Comparison of ENCODE assay signal across 24 cellular contexts in genomic region chr6:167846997-167847606, GRCh38. TPM values are rescaled to one million over a fixed set of nuclear protein-coding genes. Genes with fewer than 3 reads are reported as not detected.
DNase-seq lines count a peak whose midpoint lies in the region; ATAC-seq, FAIRE-seq and TF ChIP-seq lines count a peak whose summit lies in the region.
"Had no signal": no experiment of that assay in that cellular context is flagged by ENCODE, and none has a peak within 500 bp of the region (broad histone marks: within the 10 kb centered on the region; RNA-seq: fewer than 3 reads in every experiment).

No MANE protein-coding gene starts in this region.

- FAIRE-seq in K562 (lab: Jason Lieb, UNC) = peak; percentile 82

- H3K9me3 ChIP-seq in K562 (replicated peaks; ENCODE audit: control insufficient read depth, insufficient read depth, low read depth, low read length) = no peaks in the 10 kb centered on the region
- H3K9me3 ChIP-seq: BE2C, gastroesophageal sphincter, upper lobe of right lung had no signal

- CTCF ChIA-PET in K562 (lab: Yijun Ruan, JAX; ENCODE audit: low intra/inter-chr PET ratio) = no interaction called here

- peak overlapping the region; percentile 9; the same call in 1 of the 2 replicates for H3K4me2 ChIP-seq in K562 (ENCODE audit: insufficient read depth, low read length)

- no TSS peak for BruUV-seq in K562 (replicated peaks; lab: Mats Ljungman, UMichigan)

- H3K4me3 ChIP-seq in K562 = no peak overlapping the region
- H3K4me3 ChIP-seq: dorsolateral prefrontal cortex, gastroesophageal sphincter, upper lobe of right lung had no signal

- H3K9me3 Mint-ChIP-seq in nephron progenitor cell = no peaks in the 10 kb centered on the region
- H3K9me3 Mint-ChIP-seq: activated CD4-positive, alpha-beta T cell treated with anti-CD3 and anti-CD28 coated beads, Interleukin-2, amount 10 ng/mL, durations not matched to agents 24 days and 14 days; activated naive CD8-positive, alpha-beta T cell treated with anti-CD3 and anti-CD28 coated beads, Interleukin-2, amount 50 U/mL, for 24 hours; natural killer cell had no signal

- intact Hi-C loops in K562 (cut with micrococcal nuclease) = no loop called here

- TF ChIP-seq CTCF in K562 (IDR thresholded peaks at IDR 0.05 in 2 of 3, conservative IDR thresholded peaks at IDR 0.05 in 1 of 3; ENCODE audit: insufficient read depth in 2 of 3, low read depth in 1 of 3, low read length in 3 of 3) (no peak), nephron progenitor cell (IDR thresholded peaks at IDR 0.05) (no peak), GM13976 (IDR thresholded peaks at IDR 0.05; ENCODE audit: borderline replicate concordance, control extremely low read depth, extremely low read depth, insufficient read depth, missing control alignments) (no peak)

- no peak for TF ChIP-seq POLR2A in K562 (conservative IDR thresholded peaks at IDR 0.05)

- H3K4me1 ChIP-seq in K562 (replicated peaks in 1 of 2; ENCODE audit: control insufficient read depth in 2 of 2, insufficient read depth in 2 of 2, low read length in 2 of 2) = peaks cover 14 to 79% of the 10 kb centered on the region in 2 experiments

- no peaks in the 10 kb centered on the region for H3K36me3 Mint-ChIP-seq in nephron progenitor cell (ENCODE audit: low read depth)
- H3K36me3 Mint-ChIP-seq: natural killer cell had no signal

- H3K4me3 Mint-ChIP-seq in nephron progenitor cell = no peak overlapping the region
- H3K4me3 Mint-ChIP-seq: activated CD4-positive, alpha-beta T cell treated with anti-CD3 and anti-CD28 coated beads, Interleukin-2, amount 10 ng/mL, durations not matched to agents 24 days and 14 days; activated naive CD8-positive, alpha-beta T cell treated with anti-CD3 and anti-CD28 coated beads, Interleukin-2, amount 50 U/mL, for 24 hours; natural killer cell had no signal

- POLR2A ChIA-PET in K562 (lab: Yijun Ruan, JAX) = interaction anchor here (0.5 to 2.4 kb wide), 5 partner anchors 8 to 1101 kb away, joined by 3 to 14 read pairs (median 4); no protein-coding TSS in a partner anchor

- no peak overlapping the region for H2AFZ ChIP-seq in K562 (ENCODE audit: low read depth, low read length)

- peaks cover 9% of the 10 kb centered on the region for H4K20me1 ChIP-seq in K562 (replicated peaks; ENCODE audit: control insufficient read depth, insufficient read depth, low read length)

- no peaks in the 10 kb centered on the region for H3K9me1 ChIP-seq in K562 (ENCODE audit: control insufficient read depth, insufficient read depth, low read length)

- H3K27ac Mint-ChIP-seq in nephron progenitor cell = peak overlapping the region; percentile 60
- H3K27ac Mint-ChIP-seq: activated CD4-positive, alpha-beta T cell treated with anti-CD3 and anti-CD28 coated beads, Interleukin-2, amount 10 ng/mL, durations not matched to agents 24 days and 14 days; activated naive CD8-positive, alpha-beta T cell treated with anti-CD3 and anti-CD28 coated beads, Interleukin-2, amount 50 U/mL, for 24 hours; natural killer cell had no signal

- no peak for TF ChIP-seq RAD21 in K562 (CRISPR knock-in tag; conservative IDR thresholded peaks at IDR 0.05 in 1 of 2, IDR thresholded peaks at IDR 0.05 in 1 of 2)

- peak; percentile 80; the same call in 1 of the 2 replicates for TF ChIP-seq EP300 in K562 (IDR thresholded peaks at IDR 0.05; ENCODE audit: low read length)

- H3K4me1 Mint-ChIP-seq in nephron progenitor cell = peaks cover 65% of the 10 kb centered on the region
- H3K4me1 Mint-ChIP-seq: activated naive CD8-positive, alpha-beta T cell treated with anti-CD3 and anti-CD28 coated beads, Interleukin-2, amount 50 U/mL, for 24 hours had no signal

- in situ Hi-C loops in K562 (cut with MboI) = no loop called here
- in situ Hi-C loops in GM13976 (cut with MboI; ENCODE audit: low sequenced_read_pairs, unreplicated experiment) = no loop called here

- peak overlapping the region in 1 of 2 experiments; percentile 3; a peak in 2 of 4 replicates for H3K9ac ChIP-seq in K562 (ENCODE audit: insufficient read depth in 1 of 2, low read depth in 2 of 2, low read length in 2 of 2)

- peak overlapping the region; percentile 63 for H3K27ac ChIP-seq in K562 (ENCODE audit: extremely low read depth, low read depth, low read length)
- H3K27ac ChIP-seq: dorsolateral prefrontal cortex, gastroesophageal sphincter had no signal

- ATAC-seq in K562 = peak; percentile 66
- ATAC-seq: activated naive CD8-positive, alpha-beta T cell treated with anti-CD3 and anti-CD28 coated beads, Interleukin-2, amount 50 U/mL, for 24 hours; gastroesophageal sphincter; natural killer cell had no signal

- no peaks in the 10 kb centered on the region for H3K27me3 Mint-ChIP-seq in nephron progenitor cell (ENCODE audit: low read depth, poor library complexity)

- under 1% methylated on average over 6 of the region's 6 CpGs for WGBS in K562 (ENCODE audit: insufficient coverage, low coverage, missing lambda C conversion rate)

- H3K27me3 ChIP-seq in K562 (ENCODE audit: control insufficient read depth in 2 of 2, insufficient read depth in 2 of 2, low read length in 2 of 2) = no peaks in the 10 kb centered on the region
- H3K27me3 ChIP-seq: BE2C, dorsolateral prefrontal cortex, gastroesophageal sphincter, upper lobe of right lung had no signal

- no peaks in the 10 kb centered on the region for H3K36me3 ChIP-seq in K562 (ENCODE audit: control insufficient read depth, insufficient read depth, low read length)
- H3K36me3 ChIP-seq: BE2C, gastroesophageal sphincter, upper lobe of right lung had no signal

- H3K79me2 ChIP-seq in K562 (ENCODE audit: control insufficient read depth, insufficient read depth, low read length) = peaks cover 100% of the 10 kb centered on the region

- peak; percentile 18 for DNase-seq in A172 (ENCODE audit: low spot score)
- DNase-seq in NCI-H226 = peak; percentile 81
- peak in 1 of 4 experiments; percentile 76 for DNase-seq in K562 (ENCODE audit: extremely low read depth in 1 of 4, low spot score in 3 of 4)
- DNase-seq in nephron progenitor cell = no peak
- no peak for DNase-seq in GM13976 (ENCODE audit: low spot score)
- DNase-seq in ecto neural progenitor cell (ENCODE audit: low spot score) = no peak
- DNase-seq in hepatic stellate cell (ENCODE audit: low spot score) = no peak
- no peak for DNase-seq in NCI-H128 (lab: John Stamatoyannopoulos, UW; ENCODE audit: unreplicated experiment)
- DNase-seq: activated CD4-positive, alpha-beta T cell treated with anti-CD3 and anti-CD28 coated beads, Interleukin-2, amount 10 ng/mL, durations not matched to agents 24 days and 14 days; activated effector memory CD4-positive, alpha-beta T cell treated with Interleukin-2 at 50 U/mL for 16 hours; activated naive CD8-positive, alpha-beta T cell treated with anti-CD3 and anti-CD28 coated beads, Interleukin-2, amount 50 U/mL, for 24 hours; BE2C; dorsolateral prefrontal cortex; EL; IMR-90; left cardiac atrium; MM.1S; natural killer cell; NCI-H1436 treated with DMSO at 0.1 percent for 48 hours; NCI-H2171 treated with DMSO at 0.1 percent for 48 hours; NCI-H526 treated with DMSO at 0.1 percent for 48 hours; stimulated activated CD4-positive, alpha-beta T cell treated with anti-CD3 and anti-CD28 coated beads, Interleukin-4, amount 100 ng/mL, for 4 hours; upper lobe of right lung had no signal

TF ChIP-seq in K562, 482 proteins besides CTCF, POLR2A, EP300 and RAD21 (continues in another document):
- TF ChIP-seq, protein P1, sequence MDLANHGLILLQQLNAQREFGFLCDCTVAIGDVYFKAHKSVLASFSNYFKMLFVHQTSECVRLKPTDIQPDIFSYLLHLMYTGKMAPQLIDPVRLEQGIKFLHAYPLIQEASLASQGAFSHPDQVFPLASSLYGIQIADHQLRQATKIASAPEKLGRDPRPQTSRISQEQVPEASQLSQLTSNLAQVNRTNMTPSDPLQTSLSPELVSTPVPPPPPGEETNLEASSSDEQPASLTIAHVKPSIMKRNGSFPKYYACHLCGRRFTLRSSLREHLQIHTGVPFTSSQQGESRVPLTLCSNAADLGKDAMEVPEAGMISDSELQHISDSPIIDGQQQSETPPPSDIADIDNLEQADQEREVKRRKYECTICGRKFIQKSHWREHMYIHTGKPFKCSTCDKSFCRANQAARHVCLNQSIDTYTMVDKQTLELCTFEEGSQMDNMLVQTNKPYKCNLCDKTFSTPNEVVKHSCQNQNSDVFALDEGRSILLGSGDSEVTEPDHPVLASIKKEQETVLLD (IDR thresholded peaks at IDR 0.05) = no peak
- TF ChIP-seq, protein P2, sequence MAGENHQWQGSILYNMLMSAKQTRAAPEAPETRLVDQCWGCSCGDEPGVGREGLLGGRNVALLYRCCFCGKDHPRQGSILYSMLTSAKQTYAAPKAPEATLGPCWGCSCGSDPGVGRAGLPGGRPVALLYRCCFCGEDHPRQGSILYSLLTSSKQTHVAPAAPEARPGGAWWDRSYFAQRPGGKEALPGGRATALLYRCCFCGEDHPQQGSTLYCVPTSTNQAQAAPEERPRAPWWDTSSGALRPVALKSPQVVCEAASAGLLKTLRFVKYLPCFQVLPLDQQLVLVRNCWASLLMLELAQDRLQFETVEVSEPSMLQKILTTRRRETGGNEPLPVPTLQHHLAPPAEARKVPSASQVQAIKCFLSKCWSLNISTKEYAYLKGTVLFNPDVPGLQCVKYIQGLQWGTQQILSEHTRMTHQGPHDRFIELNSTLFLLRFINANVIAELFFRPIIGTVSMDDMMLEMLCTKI (IDR thresholded peaks at IDR 0.05; ENCODE audit: partially characterized antibody) = no peak
- TF ChIP-seq RBM14 (IDR thresholded peaks at IDR 0.05; ENCODE audit: borderline replicate concordance, insufficient read depth, low read depth, low read length) (no peak), RBM25 (IDR thresholded peaks at IDR 0.05; ENCODE audit: low read depth, low read length, severe bottlenecking) (no peak)

RNA-seq across cellular contexts. Expression of gene AFDN, which starts 20.4 kb away (rescaled TPM):
- total RNA-seq in A172 (2014; rRNA removed; shearing (Covaris generic)) = 29.9 and 36.3 TPM in 2 replicates
- total RNA-seq in K562 (2011; cell fraction: chromatin; rRNA removed; ENCODE audit: low replicate concordance) = 294 and 779 TPM in 2 replicates
- 128 and 193 TPM in 2 replicates for total RNA-seq in K562 (2011; cell fraction: nucleolus; rRNA removed)
- total RNA-seq in K562 (2011; cell fraction: nucleoplasm; rRNA removed) = 330 and 387 TPM in 2 replicates
- 91.9 and 117 TPM in 2 replicates for total RNA-seq in K562 (2014; rRNA removed)
- 114 and 135 TPM in 2 replicates for total RNA-seq in K562 (2014; rRNA removed; fragmentation: Illumina TruSeq; extraction: Trizol)
- total RNA-seq in K562 (2015; rRNA removed; fragmentation: Illumina TruSeq; extraction: Trizol) = 111 and 112 TPM in 2 replicates
- 106 and 129 TPM in 2 replicates for total RNA-seq in K562 (2021)
- 95.7 and 96.7 TPM in 2 replicates for polyA plus RNA-seq in K562 (2011; rRNA removed)
- polyA plus RNA-seq in K562 (2011; cell fraction: cytosol; rRNA removed) = 29.3 and 38.3 TPM in 2 replicates
- polyA plus RNA-seq in K562 (2011; cell fraction: nucleus; rRNA removed) = 374 and 388 TPM in 2 replicates
- polyA plus RNA-seq in K562 (2012) = 62.0 and 64.2 TPM in 2 replicates
- 95.0 and 105 TPM in 2 replicates for polyA plus RNA-seq in K562 (2014; fragmentation: Illumina TruSeq; extraction: Trizol)
- polyA plus RNA-seq in K562 (2014; fragmentation: Nextera tagmentation; extraction: Ambion mirVana) = 1 to 10 TPM; 7.2 to 9.7 TPM
- 78.9 and 96.4 TPM in 2 replicates for polyA plus RNA-seq in K562 (2014; rRNA removed)
- polyA minus RNA-seq in K562 (2011; rRNA and poly(A)+ RNA removed) = 183 and 194 TPM in 2 replicates
- polyA minus RNA-seq in K562 (2011; cell fraction: cytosol; rRNA and poly(A)+ RNA removed) = 78.4 and 100 TPM in 2 replicates
- polyA minus RNA-seq in K562 (2011; cell fraction: nucleus; rRNA and poly(A)+ RNA removed) = 234 and 345 TPM in 2 replicates

Comparison
In these comparisons a context has a peak if more than half of its experiments do, and no peak if none do; other contexts are left out.
1. DNase-seq: peak in A172 (single experiment) and NCI-H226 (single experiment); none in nephron progenitor cell (single experiment), GM13976 (single experiment), ecto neural progenitor cell (single experiment), hepatic stellate cell (single experiment) and NCI-H128 (single experiment).